In the genomic region with DNA sequence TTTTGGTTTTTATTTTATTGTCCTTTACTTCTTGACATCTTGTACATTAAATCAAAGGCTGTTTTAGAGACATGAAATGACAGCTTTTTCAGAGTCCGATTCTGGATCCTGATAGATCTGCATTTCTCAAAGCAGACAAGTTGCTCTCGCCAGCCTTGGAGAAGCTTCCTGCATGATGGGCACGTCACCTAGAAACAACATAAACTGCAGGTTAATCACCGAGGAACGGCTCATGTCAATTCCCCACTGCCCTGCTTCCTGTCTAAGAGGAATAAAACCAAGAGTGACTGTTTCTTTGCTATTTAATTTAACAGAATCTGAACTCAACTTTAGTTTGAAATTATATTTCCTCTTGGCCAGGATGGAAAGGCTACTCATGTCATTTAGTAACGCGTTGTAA, we compare ENCODE assay signal across 21 cellular contexts.
DNase-seq lines count a peak whose midpoint lies in the region; TF ChIP-seq lines count a peak whose summit lies in the region.
"Had no signal": no experiment of that assay in that cellular context is flagged by ENCODE, and none has a peak within 500 bp of the region (broad histone marks: within the 10 kb centered on the region; RNA-seq: fewer than 3 reads in every experiment).

No MANE protein-coding gene starts in this region.

- H3K27me3 ChIP-seq in BE2C (no peaks in the 10 kb centered on the region), H9 (ENCODE audit: insufficient read depth, low read length) (no peaks in the 10 kb centered on the region)
- H3K27me3 ChIP-seq: BLaER1 treated with 17β-estradiol and CSF1 and Interleukin-3, amounts not matched to agents 10 nM and 100 nM; ovary; suprapubic skin had no signal

- H3K9me3 Mint-ChIP-seq in H9, result no peaks in the 10 kb centered on the region
- H3K9me3 Mint-ChIP-seq in type B pancreatic cell, result no peaks in the 10 kb centered on the region
- H3K9me3 Mint-ChIP-seq: activated B cell treated with CpG ODN at 0.5 μM for 24 hours; activated CD4-positive, alpha-beta memory T cell treated with anti-CD3 and anti-CD28 coated beads for 36 hours; stimulated activated effector memory CD8-positive, alpha-beta T cell treated with anti-CD3 and anti-CD28 coated beads, Interleukin-12 subunit alpha, Interleukin-12 subunit beta, amount 100 ng/mL, for 72 hours had no signal

- H3K9ac ChIP-seq in H9 (ENCODE audit: extremely low read depth, insufficient read length, low read length), result no peak overlapping the region
- H3K9ac ChIP-seq: BLaER1 treated with 17β-estradiol and CSF1 and Interleukin-3, amounts not matched to agents 10 nM and 100 nM had no signal

- no peak overlapping the region for H2BK12ac ChIP-seq in H9 (ENCODE audit: insufficient read length, low read depth, low read length)

- DNase-seq in BE2C (peak; percentile 51), H9 (no peak), SK-N-DZ (ENCODE audit: low spot score) (peak; percentile 81), kidney tubule cell (ENCODE audit: low spot score) (peak; percentile 78), putamen (ENCODE audit: low spot score) (no peak), type B pancreatic cell (ENCODE audit: extremely low spot score, unreplicated experiment) (no peak), cortex of kidney (lab: John Stamatoyannopoulos, UW) (no peak)
- no peak for DNase-seq in activated CD4-positive, alpha-beta T cell treated with anti-CD3 and anti-CD28 coated beads, Interleukin-2, amount 50 U/mL, for 4 hours
- DNase-seq: activated B cell treated with CpG ODN at 0.5 μM for 24 hours; activated CD4-positive, alpha-beta memory T cell treated with anti-CD3 and anti-CD28 coated beads for 36 hours; amniotic stem cell; hippocampal formation; KBM-7; NCI-H774; OCI-M1; ovary; SIG-M5 had no signal

- no peak overlapping the region for H2BK15ac ChIP-seq in H9 (ENCODE audit: low read depth, low read length)

- H3K27me3 Mint-ChIP-seq in H9 (ENCODE audit: low read depth) (no peaks in the 10 kb centered on the region), type B pancreatic cell (peaks cover 7% of the 10 kb centered on the region)

- H3K27ac Mint-ChIP-seq in H9 (no peak overlapping the region), type B pancreatic cell (no peak overlapping the region)
- H3K27ac Mint-ChIP-seq: activated B cell treated with CpG ODN at 0.5 μM for 24 hours; activated CD4-positive, alpha-beta memory T cell treated with anti-CD3 and anti-CD28 coated beads for 36 hours; stimulated activated effector memory CD8-positive, alpha-beta T cell treated with anti-CD3 and anti-CD28 coated beads, Interleukin-12 subunit alpha, Interleukin-12 subunit beta, amount 100 ng/mL, for 72 hours had no signal

- H3K4ac ChIP-seq in H9 (ENCODE audit: low read depth, low read length), result no peak overlapping the region

- no peak overlapping the region for H3K56ac ChIP-seq in H9 (ENCODE audit: insufficient read length, low read depth, low read length)

- H3K4me3 ChIP-seq in BE2C (ENCODE audit: low read depth, low read length), result peak overlapping the region; percentile 43
- H3K4me3 ChIP-seq: BLaER1 treated with 17β-estradiol and CSF1 and Interleukin-3, amounts not matched to agents 10 nM and 100 nM; lung; ovary; suprapubic skin had no signal

- no peaks in the 10 kb centered on the region for H4K20me1 ChIP-seq in H9 (ENCODE audit: control insufficient read depth, insufficient read depth, insufficient read length)
- H4K20me1 ChIP-seq: BLaER1 treated with 17β-estradiol and CSF1 and Interleukin-3, amounts not matched to agents 10 nM and 100 nM had no signal

- H3K4me3 Mint-ChIP-seq in H9 (no peak overlapping the region), type B pancreatic cell (no peak overlapping the region)
- H3K4me3 Mint-ChIP-seq: activated B cell treated with CpG ODN at 0.5 μM for 24 hours; activated CD4-positive, alpha-beta memory T cell treated with anti-CD3 and anti-CD28 coated beads for 36 hours; stimulated activated effector memory CD8-positive, alpha-beta T cell treated with anti-CD3 and anti-CD28 coated beads, Interleukin-12 subunit alpha, Interleukin-12 subunit beta, amount 100 ng/mL, for 72 hours had no signal

- no peak overlapping the region for H4K8ac ChIP-seq in H9 (replicated peaks; ENCODE audit: insufficient read length, low read depth, low read length)

- H2AK5ac ChIP-seq in H9 (ENCODE audit: insufficient read length, low read length), result no peak overlapping the region

- H3K23ac ChIP-seq in H9 (ENCODE audit: insufficient read length, low read depth, low read length), result no peak overlapping the region

- H3K27ac ChIP-seq in H9 (ENCODE audit: insufficient read length, low read depth, low read length), result no peak overlapping the region
- H3K27ac ChIP-seq: BLaER1 treated with 17β-estradiol and CSF1 and Interleukin-3, amounts not matched to agents 10 nM and 100 nM; ovary; suprapubic skin had no signal

- H3K23me2 ChIP-seq in H9 (ENCODE audit: insufficient read length, low read depth, low read length, poor library complexity, severe bottlenecking), result no peaks in the 10 kb centered on the region

- H2AFZ ChIP-seq in H9 (ENCODE audit: low read length), result peak overlapping the region; percentile 22

- H3K79me1 ChIP-seq in H9 (ENCODE audit: insufficient read depth, low read depth, low read length, poor library complexity, severe bottlenecking), result no peaks in the 10 kb centered on the region

- no peaks in the 10 kb centered on the region for H3K36me3 ChIP-seq in BE2C
- H3K36me3 ChIP-seq: BLaER1 treated with 17β-estradiol and CSF1 and Interleukin-3, amounts not matched to agents 10 nM and 100 nM; ovary; suprapubic skin had no signal

- H3K4me2 ChIP-seq in H9 (ENCODE audit: insufficient read depth, insufficient read length, low read length), result no peak overlapping the region
- H3K4me2 ChIP-seq: BLaER1 treated with 17β-estradiol and CSF1 and Interleukin-3, amounts not matched to agents 10 nM and 100 nM had no signal

- H3K4me1 Mint-ChIP-seq in H9, result peaks cover 22 to 32% of the 10 kb centered on the region in 2 experiments
- peaks cover 15% of the 10 kb centered on the region for H3K4me1 Mint-ChIP-seq in type B pancreatic cell (ENCODE audit: unreplicated experiment)
- H3K4me1 Mint-ChIP-seq: activated B cell treated with CpG ODN at 0.5 μM for 24 hours; stimulated activated effector memory CD8-positive, alpha-beta T cell treated with anti-CD3 and anti-CD28 coated beads, Interleukin-12 subunit alpha, Interleukin-12 subunit beta, amount 100 ng/mL, for 72 hours had no signal

- WGBS in H9 (ENCODE audit: extremely low coverage, insufficient read length, low lambda C conversion rate), result no CpG with 5 or more reads among the region's 7 CpGs

- no peak overlapping the region for H2BK120ac ChIP-seq in H9 (ENCODE audit: low read depth, low read length, poor library complexity, severe bottlenecking)

- H2BK5ac ChIP-seq in H9 (ENCODE audit: insufficient read length, low read length), result no peak overlapping the region

- no peak overlapping the region for H3T11ph ChIP-seq in H9 (ENCODE audit: low read length)

- H3K18ac ChIP-seq in H9 (ENCODE audit: insufficient read length, low read depth, low read length), result no peak overlapping the region

- H3K9me3 ChIP-seq in BE2C (no peaks in the 10 kb centered on the region), H9 (ENCODE audit: control insufficient read depth, low read depth, low read length) (no peaks in the 10 kb centered on the region)
- H3K9me3 ChIP-seq: BLaER1 treated with 17β-estradiol and CSF1 and Interleukin-3, amounts not matched to agents 10 nM and 100 nM; ovary; suprapubic skin had no signal

- H3K36me3 Mint-ChIP-seq in H9 (ENCODE audit: insufficient read depth in 1 of 3, low read depth in 3 of 3), result no peaks in the 10 kb centered on the region
- H3K36me3 Mint-ChIP-seq in type B pancreatic cell, result no peaks in the 10 kb centered on the region
- H3K36me3 Mint-ChIP-seq: activated CD4-positive, alpha-beta memory T cell treated with anti-CD3 and anti-CD28 coated beads for 36 hours; stimulated activated effector memory CD8-positive, alpha-beta T cell treated with anti-CD3 and anti-CD28 coated beads, Interleukin-12 subunit alpha, Interleukin-12 subunit beta, amount 100 ng/mL, for 72 hours had no signal

- H3K14ac ChIP-seq in H9 (ENCODE audit: insufficient read depth, low read length), result no peak overlapping the region

- no peaks in the 10 kb centered on the region for H3K79me2 ChIP-seq in H9 (ENCODE audit: insufficient read depth, low read length)

- H4K91ac ChIP-seq in H9 (ENCODE audit: insufficient read length, low read depth, low read length), result no peak overlapping the region

- TF ChIP-seq CTCF in BE2C (IDR thresholded peaks at IDR 0.05; ENCODE audit: low read depth, low read length) (no peak), H9 (conservative IDR thresholded peaks at IDR 0.05) (no peak), type B pancreatic cell (conservative IDR thresholded peaks at IDR 0.05) (no peak)

- H3K4me1 ChIP-seq in BE2C (peaks cover 20% of the 10 kb centered on the region), H9 (ENCODE audit: insufficient read depth, low read length) (no peaks in the 10 kb centered on the region; the same call in 1 of the 2 replicates)
- H3K4me1 ChIP-seq: suprapubic skin had no signal

- no peak overlapping the region for H2BK20ac ChIP-seq in H9 (ENCODE audit: low read depth, low read length, poor library complexity, severe bottlenecking)

- H4K5ac ChIP-seq in H9 (ENCODE audit: insufficient read length, low read depth, low read length), result no peak overlapping the region

Comparison
In these comparisons a context has a peak if more than half of its experiments do, and no peak if none do; other contexts are left out.
1. DNase-seq: peak in BE2C (single experiment), SK-N-DZ (single experiment) and kidney tubule cell (single experiment); none in H9 (single experiment), putamen (single experiment), type B pancreatic cell (single experiment), cortex of kidney (single experiment) and activated CD4-positive, alpha-beta T cell treated with anti-CD3 and anti-CD28 coated beads, Interleukin-2, amount 50 U/mL, for 4 hours (0 of 2).